In the genomic region with DNA sequence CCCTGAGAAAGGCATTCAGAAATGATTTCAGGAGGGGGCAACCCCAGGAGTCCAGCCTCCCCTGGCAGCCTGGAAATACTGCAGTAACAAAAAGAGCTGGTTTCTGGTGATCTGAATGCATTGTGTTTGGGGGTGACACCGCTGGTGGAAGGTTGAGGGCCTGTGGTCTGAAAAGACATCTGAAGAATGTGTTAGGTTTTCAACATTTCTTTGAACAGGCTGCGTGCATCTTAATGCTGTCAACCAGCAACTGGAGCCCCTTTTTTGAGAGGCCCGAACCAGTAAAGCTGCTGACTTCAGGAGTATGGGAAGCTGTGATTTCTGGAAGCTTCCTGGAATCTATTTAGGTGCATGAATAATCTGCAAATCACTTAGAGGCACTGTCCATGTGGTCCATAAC, we compare ENCODE assay signal across 1 cellular context.
TF ChIP-seq lines count a peak whose summit lies in the region.

No MANE protein-coding gene starts in this region.

TF ChIP-seq in IMR-90, 13 proteins besides CTCF, POLR2A, EP300 and RAD21 (continued from another document):
- TF ChIP-seq, protein P1, sequence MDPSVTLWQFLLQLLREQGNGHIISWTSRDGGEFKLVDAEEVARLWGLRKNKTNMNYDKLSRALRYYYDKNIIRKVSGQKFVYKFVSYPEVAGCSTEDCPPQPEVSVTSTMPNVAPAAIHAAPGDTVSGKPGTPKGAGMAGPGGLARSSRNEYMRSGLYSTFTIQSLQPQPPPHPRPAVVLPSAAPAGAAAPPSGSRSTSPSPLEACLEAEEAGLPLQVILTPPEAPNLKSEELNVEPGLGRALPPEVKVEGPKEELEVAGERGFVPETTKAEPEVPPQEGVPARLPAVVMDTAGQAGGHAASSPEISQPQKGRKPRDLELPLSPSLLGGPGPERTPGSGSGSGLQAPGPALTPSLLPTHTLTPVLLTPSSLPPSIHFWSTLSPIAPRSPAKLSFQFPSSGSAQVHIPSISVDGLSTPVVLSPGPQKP (IDR thresholded peaks at IDR 0.05; ENCODE audit: borderline replicate concordance, low read depth, low read length), result no peak
